Comparison of ENCODE assay signal across 17 cellular contexts in the genomic region with DNA sequence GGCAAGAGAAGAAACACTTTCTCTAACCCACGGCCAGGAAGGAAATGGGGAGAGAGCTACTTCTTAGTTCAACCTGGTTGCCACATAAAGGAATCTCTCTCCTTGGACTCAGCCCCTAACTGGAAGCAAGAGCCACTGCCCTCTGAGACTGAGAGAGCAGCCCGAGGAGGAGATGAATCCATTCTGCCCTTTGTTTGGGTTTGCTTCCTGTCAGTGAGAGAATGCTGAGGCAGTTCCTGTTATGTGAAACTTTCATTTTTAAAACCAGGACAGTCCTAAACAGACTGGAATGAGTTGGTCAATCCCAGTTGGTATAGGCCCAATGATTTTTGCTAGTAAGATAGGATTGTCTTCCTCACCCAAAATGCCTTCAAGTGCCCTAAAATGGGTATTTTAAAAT.
DNase-seq lines count a peak whose midpoint lies in the region; FAIRE-seq and TF ChIP-seq lines count a peak whose summit lies in the region.
"Had no signal": no experiment of that assay in that cellular context is flagged by ENCODE, and none has a peak within 500 bp of the region (broad histone marks: within the 10 kb centered on the region; RNA-seq: fewer than 3 reads in every experiment).

No MANE protein-coding gene starts in this region.

- DNase-seq in NCI-H146 (lab: John Stamatoyannopoulos, UW) (peak; percentile 41), NCI-H146 treated with DMSO at 0.1 percent for 48 hours (lab: John Stamatoyannopoulos, UW; ENCODE audit: unreplicated experiment) (no peak), NB4 (ENCODE audit: low read depth) (peak; percentile 6), endothelial cell (ENCODE audit: low spot score) (peak; percentile 18), neuronal stem cell (ENCODE audit: low spot score) (no peak), dedifferentiated amniotic fluid mesenchymal stem cell (ENCODE audit: extremely low spot score) (no peak), RCC 7860 (ENCODE audit: low spot score) (no peak)
- no peak for DNase-seq in activated T-helper 2 cell treated with anti-CD3 and anti-CD28 coated beads, Interferon-gamma antibody, Interleukin-2, Interleukin-4, amounts not matched to agents 10 μg/mL and 5 μg/mL and 100 μg/mL, durations not matched to agents 14 hours and 24 hours and 36 hours (ENCODE audit: low spot score)
- DNase-seq: 8988T; activated CD4-positive, alpha-beta T cell treated with anti-CD3 and anti-CD28 coated beads, Interleukin-2, amount 50 U/mL, for 4 hours; activated effector memory CD4-positive, alpha-beta T cell treated with anti-CD3 and anti-CD28 coated beads, Interleukin-2, amount 50 U/mL, for 16 hours; Karpas-422; stimulated activated CD4-positive, alpha-beta T cell treated with anti-CD3 and anti-CD28 coated beads, Interleukin-12 subunit alpha, Interleukin-12 subunit beta, amount 100 ng/mL, for 4 hours; T-helper 9 cell had no signal

- H4K8ac ChIP-seq in neuronal stem cell (ENCODE audit: low read depth, low read length), result no peak overlapping the region

- H2AK5ac ChIP-seq in neuronal stem cell (ENCODE audit: low read depth, low read length), result no peak overlapping the region

- H2BK15ac ChIP-seq in neuronal stem cell (ENCODE audit: low read length), result no peak overlapping the region

- H3K18ac ChIP-seq in neuronal stem cell (ENCODE audit: low read length), result no peak overlapping the region

- H2BK120ac ChIP-seq in neuronal stem cell (ENCODE audit: low read depth, low read length), result no peak overlapping the region

- no peaks in the 10 kb centered on the region for H3K79me1 ChIP-seq in neuronal stem cell (ENCODE audit: low read depth, low read length)

- no peak overlapping the region for H2BK5ac ChIP-seq in neuronal stem cell (ENCODE audit: low read length)

- FAIRE-seq in RCC 7860 (lab: Jason Lieb, UNC), result no peak
- FAIRE-seq: D721Med, endometrium had no signal

- H3K4me2 ChIP-seq in neuronal stem cell (ENCODE audit: insufficient read depth, low read length, poor library complexity, severe bottlenecking), result no peak overlapping the region

- H3K4me3 ChIP-seq in NB4 (ENCODE audit: low read depth, low read length) (no peak overlapping the region), neuronal stem cell (ENCODE audit: low read length in 2 of 2) (no peak overlapping the region)

- intact Hi-C loops in activated T-helper 2 cell treated with anti-CD3 and anti-CD28 coated beads, Interferon-gamma antibody, Interleukin-2, Interleukin-4, amounts not matched to agents 10 μg/mL and 5 μg/mL and 100 μg/mL, durations not matched to agents 14 hours and 24 hours and 36 hours (cut with micrococcal nuclease), result no loop called here

- H3K27ac ChIP-seq in neuronal stem cell (replicated peaks; ENCODE audit: low read length), result no peak overlapping the region

- H3K14ac ChIP-seq in neuronal stem cell (ENCODE audit: low read length), result no peak overlapping the region

- H3K9me3 Mint-ChIP-seq in endothelial cell (ENCODE audit: unreplicated experiment), result no peaks in the 10 kb centered on the region
- H3K9me3 Mint-ChIP-seq in activated T-helper 2 cell treated with anti-CD3 and anti-CD28 coated beads, Interferon-gamma antibody, Interleukin-2, Interleukin-4, amounts not matched to agents 10 μg/mL and 5 μg/mL and 100 μg/mL, durations not matched to agents 14 hours and 24 hours and 36 hours, result no peaks in the 10 kb centered on the region

- TF ChIP-seq CTCF in NB4 (IDR thresholded peaks at IDR 0.05; ENCODE audit: low read depth, low read length), result no peak
- no peak for TF ChIP-seq CTCF in endothelial cell (IDR thresholded peaks at IDR 0.05; ENCODE audit: unreplicated experiment)

- H2AFZ ChIP-seq in neuronal stem cell (ENCODE audit: low read length), result peak overlapping the region; percentile 80

- H3K9me3 ChIP-seq in neuronal stem cell (replicated peaks in 1 of 2; ENCODE audit: control insufficient read depth in 2 of 2, insufficient read depth in 1 of 2, low read depth in 1 of 2, low read length in 2 of 2), result no peaks in the 10 kb centered on the region
- H3K9me3 ChIP-seq: tibial nerve had no signal

- H3K27me3 ChIP-seq in neuronal stem cell (ENCODE audit: control insufficient read depth in 3 of 3, insufficient read depth in 3 of 3, low read depth in 1 of 3, low read length in 3 of 3), result no peaks in the 10 kb centered on the region
- H3K27me3 ChIP-seq: tibial nerve had no signal

- H3K4me1 ChIP-seq in neuronal stem cell (ENCODE audit: control insufficient read depth in 2 of 2, insufficient read depth in 1 of 2, low read depth in 1 of 2, low read length in 2 of 2), result peaks cover 5 to 8% of the 10 kb centered on the region in 2 donors

- H3K9ac ChIP-seq in neuronal stem cell (ENCODE audit: low read depth, low read length, poor library complexity), result no peak overlapping the region

- no peak overlapping the region for H4K91ac ChIP-seq in neuronal stem cell (ENCODE audit: low read depth, low read length, poor library complexity)

- peaks cover 19% of the 10 kb centered on the region for H3K4me1 Mint-ChIP-seq in endothelial cell (ENCODE audit: unreplicated experiment)
- H3K4me1 Mint-ChIP-seq in activated T-helper 2 cell treated with anti-CD3 and anti-CD28 coated beads, Interferon-gamma antibody, Interleukin-2, Interleukin-4, amounts not matched to agents 10 μg/mL and 5 μg/mL and 100 μg/mL, durations not matched to agents 14 hours and 24 hours and 36 hours (ENCODE audit: low read depth), result peaks cover 1% of the 10 kb centered on the region

- TF ChIP-seq POLR2A in NB4 (IDR thresholded peaks at IDR 0.05; ENCODE audit: extremely low read depth, insufficient read length), result no peak

- no peak overlapping the region for H2BK12ac ChIP-seq in neuronal stem cell (ENCODE audit: low read length)

- H3K27ac Mint-ChIP-seq in endothelial cell (ENCODE audit: unreplicated experiment), result peak overlapping the region; percentile 97
- H3K27ac Mint-ChIP-seq in activated T-helper 2 cell treated with anti-CD3 and anti-CD28 coated beads, Interferon-gamma antibody, Interleukin-2, Interleukin-4, amounts not matched to agents 10 μg/mL and 5 μg/mL and 100 μg/mL, durations not matched to agents 14 hours and 24 hours and 36 hours, result no peak overlapping the region

- no peak overlapping the region for H3K4me3 Mint-ChIP-seq in endothelial cell (ENCODE audit: unreplicated experiment)
- no peak overlapping the region for H3K4me3 Mint-ChIP-seq in activated T-helper 2 cell treated with anti-CD3 and anti-CD28 coated beads, Interferon-gamma antibody, Interleukin-2, Interleukin-4, amounts not matched to agents 10 μg/mL and 5 μg/mL and 100 μg/mL, durations not matched to agents 14 hours and 24 hours and 36 hours (ENCODE audit: low read depth)

- H3K27me3 Mint-ChIP-seq in endothelial cell (ENCODE audit: unreplicated experiment), result no peaks in the 10 kb centered on the region
- H3K27me3 Mint-ChIP-seq in activated T-helper 2 cell treated with anti-CD3 and anti-CD28 coated beads, Interferon-gamma antibody, Interleukin-2, Interleukin-4, amounts not matched to agents 10 μg/mL and 5 μg/mL and 100 μg/mL, durations not matched to agents 14 hours and 24 hours and 36 hours (ENCODE audit: low read depth), result no peaks in the 10 kb centered on the region

- no peaks in the 10 kb centered on the region for H3K36me3 ChIP-seq in neuronal stem cell (replicated peaks in 1 of 2; ENCODE audit: control insufficient read depth in 2 of 2, insufficient read depth in 2 of 2, low read length in 2 of 2)
- H3K36me3 ChIP-seq: tibial nerve had no signal

- H3K4ac ChIP-seq in neuronal stem cell (ENCODE audit: low read length), result no peak overlapping the region

- H3K23ac ChIP-seq in neuronal stem cell (ENCODE audit: low read depth, low read length, poor library complexity), result no peak overlapping the region

- WGBS in neuronal stem cell (ENCODE audit: extremely low coverage in 2 of 2, insufficient read length in 2 of 2, insufficient replicate concordance in 1 of 2), 2 donors, result no CpG with 5 or more reads among the region's 2 CpGs

- H3K36me3 Mint-ChIP-seq in endothelial cell (ENCODE audit: low read depth, unreplicated experiment), result no peaks in the 10 kb centered on the region
- no peaks in the 10 kb centered on the region for H3K36me3 Mint-ChIP-seq in activated T-helper 2 cell treated with anti-CD3 and anti-CD28 coated beads, Interferon-gamma antibody, Interleukin-2, Interleukin-4, amounts not matched to agents 10 μg/mL and 5 μg/mL and 100 μg/mL, durations not matched to agents 14 hours and 24 hours and 36 hours (ENCODE audit: low read depth)

Comparison
In these comparisons a context has a peak if more than half of its experiments do, and no peak if none do; other contexts are left out.
1. DNase-seq: peak in NCI-H146 (single experiment), NB4 (single experiment) and endothelial cell (single experiment); none in NCI-H146 treated with DMSO at 0.1 percent for 48 hours (single experiment), neuronal stem cell (single experiment), dedifferentiated amniotic fluid mesenchymal stem cell (single experiment), RCC 7860 (single experiment) and activated T-helper 2 cell treated with anti-CD3 and anti-CD28 coated beads, Interferon-gamma antibody, Interleukin-2, Interleukin-4, amounts not matched to agents 10 μg/mL and 5 μg/mL and 100 μg/mL, durations not matched to agents 14 hours and 24 hours and 36 hours (single experiment).